10 cellular contexts compared by ENCODE assay signal in the genomic region with DNA sequence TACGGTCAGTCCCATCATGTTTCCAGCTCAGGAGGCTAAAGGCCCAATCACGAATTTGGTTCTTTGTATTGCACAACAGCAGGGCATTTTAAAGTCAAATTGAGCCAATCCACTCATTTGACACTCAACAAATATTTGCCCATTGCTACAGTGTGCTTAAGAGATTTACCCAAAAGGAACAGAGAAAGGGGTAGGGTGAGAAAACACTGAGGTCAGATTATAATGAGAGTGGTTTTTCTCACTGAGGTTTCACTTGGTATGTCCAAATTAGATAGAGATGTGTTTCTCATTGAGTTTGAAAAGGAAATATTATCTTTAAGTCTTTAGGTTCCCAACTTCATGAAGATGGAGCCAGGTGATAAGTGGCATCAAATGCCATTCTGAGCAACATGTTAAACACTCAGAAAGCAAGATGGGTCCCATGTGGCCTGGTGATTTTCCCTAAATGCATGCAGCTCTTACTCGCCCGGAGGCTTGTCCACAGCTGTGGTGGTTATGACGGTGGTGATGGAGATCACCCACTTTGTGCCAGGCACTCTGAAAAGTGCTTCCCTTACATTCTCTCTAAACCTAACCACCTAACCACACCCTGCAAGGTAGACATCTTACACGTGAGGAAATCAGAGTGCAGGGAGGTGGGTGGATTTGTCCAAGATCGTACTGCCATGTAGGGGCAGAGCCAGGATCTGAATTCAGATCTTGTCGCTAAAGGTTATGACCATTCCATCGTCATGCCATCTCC. TPM values are rescaled to one million over a fixed set of nuclear protein-coding genes. Genes with fewer than 3 reads are reported as not detected.
DNase-seq lines count a peak whose midpoint lies in the region; ATAC-seq and TF ChIP-seq lines count a peak whose summit lies in the region.
"Had no signal": no experiment of that assay in that cellular context is flagged by ENCODE, and none has a peak within 500 bp of the region (broad histone marks: within the 10 kb centered on the region; RNA-seq: fewer than 3 reads in every experiment).

No MANE protein-coding gene starts in this region.

- no TSS peak for BruUV-seq in Caco-2 (replicated peaks; lab: Mats Ljungman, UMichigan)

- POLR2A ChIA-PET in Caco-2 (lab: Charles Lee): interaction anchor here (0.7 kb wide), 1 partner anchor 13 kb away, joined by 4 read pairs; no protein-coding TSS in a partner anchor

- H3K4me3 ChIP-seq in Caco-2 (ENCODE audit: low read depth, low read length): no peak overlapping the region
- no peak overlapping the region for H3K4me3 ChIP-seq in LNCaP clone FGC (ENCODE audit: low read depth, low read length)
- no peak overlapping the region for H3K4me3 ChIP-seq in hepatocyte
- no peak overlapping the region for H3K4me3 ChIP-seq in brain microvascular endothelial cell (ENCODE audit: low read depth, low read length)
- H3K4me3 ChIP-seq in right atrium auricular region: no peak overlapping the region

- H3K36me3 Mint-ChIP-seq in Caco-2 (ENCODE audit: insufficient read depth, unreplicated experiment): peaks cover 19% of the 10 kb centered on the region

- no peak overlapping the region for H2AFZ ChIP-seq in hepatocyte

- 75% methylated on average over 9 of the region's 9 CpGs for WGBS in hepatocyte (ENCODE audit: low lambda C conversion rate, missing lambda C conversion rate)

- no peaks in the 10 kb centered on the region for H3K9me2 ChIP-seq in hepatocyte (replicated peaks; ENCODE audit: insufficient read depth)

- H3K27me3 ChIP-seq in Caco-2 (replicated peaks; ENCODE audit: control insufficient read depth, insufficient read depth, low read length) (no peaks in the 10 kb centered on the region), hepatocyte (no peaks in the 10 kb centered on the region), brain microvascular endothelial cell (replicated peaks) (no peaks in the 10 kb centered on the region), foreskin keratinocyte (peaks cover 5% of the 10 kb centered on the region), right atrium auricular region (no peaks in the 10 kb centered on the region)

- peak overlapping the region; percentile 59 for H3K4me3 Mint-ChIP-seq in Caco-2 (ENCODE audit: unreplicated experiment)

- H3K9me3 ChIP-seq in Caco-2 (no peaks in the 10 kb centered on the region), hepatocyte (ENCODE audit: low read depth) (no peaks in the 10 kb centered on the region), right atrium auricular region (no peaks in the 10 kb centered on the region)

- H3K4me1 ChIP-seq in Caco-2 (peaks cover 45% of the 10 kb centered on the region), hepatocyte (ENCODE audit: insufficient read depth) (peaks cover 43% of the 10 kb centered on the region), foreskin keratinocyte (no peaks in the 10 kb centered on the region), right atrium auricular region (peaks cover 0 to 16% of the 10 kb centered on the region in 2 donors)

- peak overlapping the region; percentile 80 for H3K27ac ChIP-seq in hepatocyte
- no peak overlapping the region for H3K27ac ChIP-seq in brain microvascular endothelial cell
- no peak overlapping the region for H3K27ac ChIP-seq in foreskin keratinocyte
- no peak overlapping the region for H3K27ac ChIP-seq in right atrium auricular region

- no peaks in the 10 kb centered on the region for H3K79me2 ChIP-seq in hepatocyte

- H4K20me1 ChIP-seq in hepatocyte (ENCODE audit: insufficient read depth, poor library complexity, severe bottlenecking): no peaks in the 10 kb centered on the region

- no peak overlapping the region for H3K27ac Mint-ChIP-seq in Caco-2 (ENCODE audit: unreplicated experiment)

- peaks cover 41% of the 10 kb centered on the region for H3K4me1 Mint-ChIP-seq in Caco-2 (ENCODE audit: low read depth, unreplicated experiment)

- no peaks in the 10 kb centered on the region for H3K27me3 Mint-ChIP-seq in Caco-2 (ENCODE audit: insufficient read depth, unreplicated experiment)

- in situ Hi-C loops in brain microvascular endothelial cell (cut with HindIII; ENCODE audit: low pct_ligation_motif_present, low sequenced_read_pairs): no loop called here

- CTCF ChIA-PET in Caco-2 (lab: Charles Lee): interaction anchor here (0.6 kb wide), 1 partner anchor 134 kb away, joined by 4 read pairs; no protein-coding TSS in a partner anchor

- H3K9me3 Mint-ChIP-seq in Caco-2 (ENCODE audit: unreplicated experiment): no peaks in the 10 kb centered on the region

- intact Hi-C loops in Caco-2 (cut with micrococcal nuclease; ENCODE audit: unreplicated experiment): no loop called here

- peak overlapping the region; percentile 44 for H3K4me2 ChIP-seq in hepatocyte

- DNase-seq in Caco-2 (peak in 1 of 2 experiments; percentile 48), LNCaP clone FGC (ENCODE audit: low read depth) (peak; percentile 92), hepatocyte (ENCODE audit: low spot score) (no peak), brain microvascular endothelial cell (no peak), foreskin keratinocyte (no peak), SIG-M5 treated with dmso at 0.1 percent for 504 hours (lab: John Stamatoyannopoulos, UW; ENCODE audit: unreplicated experiment) (no peak), right atrium auricular region (ENCODE audit: low spot score) (no peak)
- DNase-seq: GF-D8, SW 1271 had no signal

- TF ChIP-seq CTCF in Caco-2 (IDR thresholded peaks at IDR 0.05; ENCODE audit: insufficient read depth in 1 of 2, low read depth in 1 of 2, low read length in 1 of 2, severe bottlenecking in 1 of 2, unreplicated experiment in 1 of 2) (no peak), LNCaP clone FGC (IDR thresholded peaks at IDR 0.05; ENCODE audit: control insufficient read depth, extremely low read depth, insufficient read depth) (no peak), hepatocyte (IDR thresholded peaks at IDR 0.05; ENCODE audit: poor library complexity) (no peak), brain microvascular endothelial cell (IDR thresholded peaks at IDR 0.05; ENCODE audit: low read depth, low read length, missing control alignments) (no peak), foreskin keratinocyte (conservative IDR thresholded peaks at IDR 0.05) (no peak), right atrium auricular region (IDR thresholded peaks at IDR 0.05) (no peak)

- ATAC-seq in GM19397 (IDR thresholded peaks at IDR 0.05; ENCODE audit: unreplicated experiment) (peak; percentile 32), foreskin keratinocyte (no peak)

- no peaks in the 10 kb centered on the region for H3K36me3 ChIP-seq in Caco-2 (ENCODE audit: control insufficient read depth, insufficient read depth, low read length)
- H3K36me3 ChIP-seq in hepatocyte (replicated peaks; ENCODE audit: insufficient read depth, low read depth): no peaks in the 10 kb centered on the region
- H3K36me3 ChIP-seq in brain microvascular endothelial cell (replicated peaks): no peaks in the 10 kb centered on the region
- no peaks in the 10 kb centered on the region for H3K36me3 ChIP-seq in right atrium auricular region

RNA-seq across cellular contexts. Expression of gene USP3, which starts 31.2 kb away (rescaled TPM):
- total RNA-seq in Caco-2 (2022): 54.2 and 58.6 TPM in 2 replicates
- 55.4 and 61.2 TPM in 2 replicates for total RNA-seq in hepatocyte
- 25.7 and 30.5 TPM in 2 replicates for polyA plus RNA-seq in hepatocyte
- 26.3 and 26.7 TPM in 2 replicates for total RNA-seq in foreskin keratinocyte
- polyA plus RNA-seq in foreskin keratinocyte: 14.0 and 16.0 TPM in 2 replicates
- total RNA-seq in right atrium auricular region: 10 to 100 TPM; 12.3 to 18.5 TPM
